In the genomic region with DNA sequence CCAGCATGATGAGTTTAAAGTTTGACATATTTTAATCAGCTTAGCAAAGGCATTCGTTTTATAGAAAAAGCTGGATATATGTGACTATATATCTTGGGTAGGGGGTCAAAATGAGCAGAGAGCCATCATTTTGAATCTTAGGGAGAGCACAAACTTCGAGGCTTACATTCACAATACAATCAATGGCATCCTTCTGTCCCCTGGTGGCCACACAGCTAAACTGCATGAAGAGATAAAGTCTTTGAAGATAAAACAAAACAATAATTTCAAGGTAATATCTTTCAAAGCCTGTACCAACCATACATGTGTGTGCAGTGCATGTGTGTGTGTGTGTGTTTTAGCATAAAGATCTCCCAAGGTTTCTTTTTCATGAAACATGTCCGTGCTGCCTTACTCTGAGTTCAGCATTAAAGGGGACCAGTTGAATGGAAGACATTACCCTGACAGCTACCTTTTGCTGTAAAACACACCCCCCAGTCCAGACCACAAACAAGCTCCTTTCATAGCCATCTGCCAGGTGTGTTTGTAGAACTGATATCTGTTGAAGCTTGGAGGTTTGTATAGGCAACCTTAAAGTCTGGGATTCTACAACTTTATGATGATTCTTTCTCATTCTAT, we compare ENCODE assay signal across 9 cellular contexts. TPM values are rescaled to one million over a fixed set of nuclear protein-coding genes. Genes with fewer than 3 reads are reported as not detected.
A peak's percentile ranks its signal among the peaks of the same experiment; 100 is the strongest.
DNase-seq lines count a peak whose midpoint lies in the region; ATAC-seq, FAIRE-seq and TF ChIP-seq lines count a peak whose summit lies in the region.
"Had no signal": no experiment of that assay in that cellular context is flagged by ENCODE, and none has a peak within 500 bp of the region (broad histone marks: within the 10 kb centered on the region; RNA-seq: fewer than 3 reads in every experiment).

No MANE protein-coding gene starts in this region.

- no peak overlapping the region for H3K56ac ChIP-seq in IMR-90 (ENCODE audit: extremely low read depth, insufficient read depth, low read length)

- no peak overlapping the region for H2AFZ ChIP-seq in IMR-90 (replicated peaks; ENCODE audit: low read length, poor library complexity)

- no peak overlapping the region for H3K4me3 Mint-ChIP-seq in T-helper 17 cell

- H2BK120ac ChIP-seq in IMR-90 (ENCODE audit: low read depth, low read length), result no peak overlapping the region

- no peak overlapping the region for H2AK5ac ChIP-seq in IMR-90 (ENCODE audit: low read depth, low read length)

- CTCF ChIA-PET in IMR-90 (lab: Yijun Ruan, JAX), result interaction anchor here (0.6 to 3.8 kb wide), 9 partner anchors 8 to 227 kb away, joined by 3 to 21 read pairs (median 4); no protein-coding TSS in a partner anchor

- in situ Hi-C loops in IMR-90 (cut with MboI; ENCODE audit: low sequenced_read_pairs), result no loop called here

- no TSS peak for BruUV-seq in IMR-90 (replicated peaks; lab: Mats Ljungman, UMichigan)

- no peaks in the 10 kb centered on the region for H3K27me3 ChIP-seq in BLaER1 treated with 17β-estradiol and CSF1 and Interleukin-3, amounts not matched to agents 10 nM and 100 nM
- H3K27me3 ChIP-seq in IMR-90 (ENCODE audit: control insufficient read depth, insufficient read depth, low read length) (peaks cover 5% of the 10 kb centered on the region; the same call in 1 of the 2 replicates), lung (ENCODE audit: control insufficient read depth, insufficient read depth) (no peaks in the 10 kb centered on the region)
- H3K27me3 ChIP-seq: SJSA1 had no signal

- H3K4me1 Mint-ChIP-seq in T-helper 17 cell, result peaks cover 26% of the 10 kb centered on the region

- dilution Hi-C loops in IMR-90 (cut with HindIII; ENCODE audit: low sequenced_read_pairs, unreplicated experiment), result no loop called here

- peak; percentile 80 for TF ChIP-seq CTCF in IMR-90 (conservative IDR thresholded peaks at IDR 0.05; ENCODE audit: low read depth, low read length)
- TF ChIP-seq CTCF in cardiac fibroblast (IDR thresholded peaks at IDR 0.05; ENCODE audit: low read depth, low read length), result peak; percentile 84
- TF ChIP-seq CTCF in lung (IDR thresholded peaks at IDR 0.05; ENCODE audit: control extremely low read depth, extremely low read depth), result peak; percentile 84

- WGBS in IMR-90 (ENCODE audit: extremely low coverage in 2 of 2, insufficient read length in 1 of 2), 2 experiments, result no CpG with 5 or more reads among the region's 3 CpGs
- WGBS in lung, 2 donors, result 1 to 11% methylated on average over 3 of the region's 3 CpGs

- H3K27me3 Mint-ChIP-seq in T-helper 17 cell, result no peaks in the 10 kb centered on the region

- no peaks in the 10 kb centered on the region for H3K79me1 ChIP-seq in IMR-90 (ENCODE audit: low read depth in 1 of 2, low read length in 2 of 2)

- no peak overlapping the region for H2BK20ac ChIP-seq in IMR-90 (ENCODE audit: low read depth, low read length)

- peaks cover 0 to 8% (median under 1%) of the 10 kb centered on the region in 11 experiments; a peak in 7 of 22 replicates for H3K9me3 ChIP-seq in BLaER1 treated with 17β-estradiol and CSF1 and Interleukin-3, amounts not matched to agents 10 nM and 100 nM (replicated peaks in 1 of 11)
- no peaks in the 10 kb centered on the region for H3K9me3 ChIP-seq in IMR-90 (ENCODE audit: control insufficient read depth, insufficient read depth, low read length)
- H3K9me3 ChIP-seq in T-helper 17 cell (ENCODE audit: control insufficient read depth, low read length, poor library complexity, severe bottlenecking), result no peaks in the 10 kb centered on the region
- no peaks in the 10 kb centered on the region for H3K9me3 ChIP-seq in lung (ENCODE audit: control insufficient read depth in 2 of 2, insufficient read depth in 1 of 2, low read length in 1 of 2)
- H3K9me3 ChIP-seq: SJSA1 had no signal

- peak overlapping the region in 8 of 11 experiments; percentile 1 to 59 (median 32); a peak in 8 of 22 replicates for H3K9ac ChIP-seq in BLaER1 treated with 17β-estradiol and CSF1 and Interleukin-3, amounts not matched to agents 10 nM and 100 nM
- no peak overlapping the region for H3K9ac ChIP-seq in IMR-90 (ENCODE audit: low read depth, low read length)

- POLR2A ChIA-PET in IMR-90 (lab: Charles Lee; ENCODE audit: unreplicated experiment), result no interaction called here

- H3K23ac ChIP-seq in IMR-90 (ENCODE audit: low read depth, low read length), result no peak overlapping the region

- H3K4me3 ChIP-seq in BLaER1 treated with 17β-estradiol and CSF1 and Interleukin-3, amounts not matched to agents 10 nM and 100 nM, result no peak overlapping the region
- H3K4me3 ChIP-seq in IMR-90 (ENCODE audit: insufficient read depth, low read depth, low read length) (no peak overlapping the region), cardiac fibroblast (replicated peaks in 1 of 2; ENCODE audit: low read depth in 2 of 2, low read length in 2 of 2) (no peak overlapping the region), lung (no peak overlapping the region)
- H3K4me3 ChIP-seq: SJSA1 had no signal

- FAIRE-seq in GM18507 (lab: Jason Lieb, UNC), result peak; percentile 88

- H3K36me3 Mint-ChIP-seq in T-helper 17 cell (ENCODE audit: low read depth), result peaks cover 2% of the 10 kb centered on the region

- no peaks in the 10 kb centered on the region for H3K9me1 ChIP-seq in IMR-90 (ENCODE audit: insufficient read depth, low read length)

- no peak overlapping the region for H2BK5ac ChIP-seq in IMR-90 (ENCODE audit: low read depth, low read length, poor library complexity, severe bottlenecking)

- H4K8ac ChIP-seq in IMR-90 (ENCODE audit: low read depth in 2 of 2, low read length in 2 of 2), result no peak overlapping the region

- peak; percentile 69 for TF ChIP-seq RAD21 in IMR-90 (IDR thresholded peaks at IDR 0.05; ENCODE audit: low read length)

- no peaks in the 10 kb centered on the region for H3K36me3 ChIP-seq in BLaER1 treated with 17β-estradiol and CSF1 and Interleukin-3, amounts not matched to agents 10 nM and 100 nM
- H3K36me3 ChIP-seq in IMR-90 (ENCODE audit: control insufficient read depth, insufficient read depth, low read length), result no peaks in the 10 kb centered on the region
- H3K36me3 ChIP-seq in lung (ENCODE audit: control insufficient read depth in 2 of 2, insufficient read depth in 2 of 2, low read length in 2 of 2), result no peaks in the 10 kb centered on the region
- H3K36me3 ChIP-seq: SJSA1 had no signal

- peak overlapping the region; percentile 68 for H3K27ac Mint-ChIP-seq in T-helper 17 cell

- no peak overlapping the region for H2BK15ac ChIP-seq in IMR-90 (ENCODE audit: low read depth, low read length)

- no peak overlapping the region for H4K91ac ChIP-seq in IMR-90 (ENCODE audit: insufficient read depth, low read depth, low read length)

- intact Hi-C loops in IMR-90 (cut with micrococcal nuclease), result loop anchor here (1.0 to 10.0 kb wide), 4 partner anchors 80 to 523 kb away; no protein-coding TSS in a partner anchor

- H4K5ac ChIP-seq in IMR-90 (ENCODE audit: low read depth, low read length), result no peak overlapping the region

- ATAC-seq in IMR-90 (ENCODE audit: low read depth) (peak; percentile 86), T-helper 17 cell (peak; percentile 73), lung (ENCODE audit: insufficient read depth, low FRiP score) (no peak)
- no peak for ATAC-seq in stimulated activated naive CD8-positive, alpha-beta T cell treated with anti-CD3 and anti-CD28 coated beads, Interleukin-15, Interleukin-2, amounts not matched to agents 100 U/mL and 50 U/mL, for 24 hours

- H3K4ac ChIP-seq in IMR-90 (ENCODE audit: low read depth, low read length), result no peak overlapping the region

- H2AK9ac ChIP-seq in IMR-90 (replicated peaks; ENCODE audit: low read depth, low read length, poor library complexity), result no peak overlapping the region

- no peaks in the 10 kb centered on the region for H4K20me1 ChIP-seq in BLaER1 treated with 17β-estradiol and CSF1 and Interleukin-3, amounts not matched to agents 10 nM and 100 nM
- no peaks in the 10 kb centered on the region for H4K20me1 ChIP-seq in IMR-90 (ENCODE audit: insufficient read depth, low read length)

- no peak overlapping the region for H3K14ac ChIP-seq in IMR-90 (replicated peaks; ENCODE audit: low read depth, low read length)

- DNase-seq in GM18507 (ENCODE audit: extremely low spot score, insufficient read length, low read depth) (no peak), IMR-90 (peak; percentile 38), T-helper 17 cell (peak; percentile 10 to 29 (median 16)), cardiac fibroblast (ENCODE audit: low read depth in 2 of 2) (peak; percentile 45 to 53), lung (ENCODE audit: low spot score) (peak; percentile 37), NCI-H524 treated with DMSO at 0.1 percent for 48 hours (lab: John Stamatoyannopoulos, UW) (no peak)
- peak; percentile 49 for DNase-seq in stimulated activated naive CD8-positive, alpha-beta T cell treated with anti-CD3 and anti-CD28 coated beads, Interleukin-15, Interleukin-2, amounts not matched to agents 100 U/mL and 50 U/mL, for 24 hours

- H3K27ac ChIP-seq in BLaER1 treated with 17β-estradiol and CSF1 and Interleukin-3, amounts not matched to agents 10 nM and 100 nM, result peak overlapping the region in 10 of 11 experiments; percentile 45 to 78 (median 66); a peak in 19 of 22 replicates
- H3K27ac ChIP-seq in IMR-90 (ENCODE audit: insufficient read depth, low read length) (no peak overlapping the region), lung (ENCODE audit: low read depth in 1 of 2, low read length in 1 of 2) (no peak overlapping the region)
- H3K27ac ChIP-seq: SJSA1 had no signal

- H3K18ac ChIP-seq in IMR-90 (ENCODE audit: low read depth, low read length), result no peak overlapping the region

- peak overlapping the region; percentile 25 to 69 (median 45); a peak in 21 of 22 replicates for H3K4me2 ChIP-seq in BLaER1 treated with 17β-estradiol and CSF1 and Interleukin-3, amounts not matched to agents 10 nM and 100 nM
- no peak overlapping the region for H3K4me2 ChIP-seq in IMR-90 (ENCODE audit: low read depth, low read length)

- no peak for TF ChIP-seq POLR2A in IMR-90 (IDR thresholded peaks at IDR 0.05; ENCODE audit: low read depth, low read length)

- H3K4me1 ChIP-seq in BLaER1 treated with 17β-estradiol and CSF1 and Interleukin-3, amounts not matched to agents 10 nM and 100 nM, result peaks cover 43 to 75% (median 57%) of the 10 kb centered on the region in 10 experiments
- peaks cover 1% of the 10 kb centered on the region; the same call in 1 of the 2 replicates for H3K4me1 ChIP-seq in IMR-90 (ENCODE audit: control insufficient read depth, insufficient read depth, low read length)
- H3K4me1 ChIP-seq in lung (ENCODE audit: control insufficient read depth in 2 of 2, insufficient read depth in 2 of 2, low read length in 2 of 2), result no peaks in the 10 kb centered on the region

RNA-seq across cellular contexts. Expression of a gene that starts 22.0 kb away (rescaled TPM):
- 18.8 and 38.3 TPM in 2 replicates for total RNA-seq in IMR-90 (2012; rRNA removed)
- polyA plus RNA-seq in IMR-90 (2012; rRNA removed), result 8.9 and 15.7 TPM in 2 replicates
- polyA plus RNA-seq in IMR-90 (2012; cell fraction: cytosol; rRNA removed), result 4.0 and 4.2 TPM in 2 replicates
- polyA plus RNA-seq in IMR-90 (2012; cell fraction: nucleus; rRNA removed; ENCODE audit: low replicate concordance), result 1.2 and 5.3 TPM in 2 replicates
- total RNA-seq in T-helper 17 cell, result 10 to 100 TPM; 40.2 to 40.3 TPM
- total RNA-seq in lung, result 10 to 100 TPM; 20.1 to 33.1 TPM
- 10 to 100 TPM; 16.5 to 17.0 TPM for polyA plus RNA-seq in lung

RNA-seq across cellular contexts. Expression of a gene that starts 45.5 kb away (rescaled TPM):
- total RNA-seq in IMR-90 (2012; rRNA removed) (not detected in 2 replicates), T-helper 17 cell (10 to 100 TPM in 1 of 2 donors, 1 to 10 TPM in 1; 2.3 to 15.5 TPM), lung (100 to 1,000 TPM in 1 of 2 donors, 10 to 100 TPM in 1; 48.7 to 110 TPM)
- polyA plus RNA-seq in IMR-90 (2012; rRNA removed) (not detected in 2 replicates), lung (10 to 100 TPM; 16.2 to 99.8 TPM)
- not detected in 2 replicates for polyA plus RNA-seq in IMR-90 (2012; cell fraction: cytosol; rRNA removed)
- polyA plus RNA-seq in IMR-90 (2012; cell fraction: nucleus; rRNA removed; ENCODE audit: low replicate concordance), result 0.08 TPM in 1 of 2 replicates, not detected in the other

Comparison
In these comparisons a context has a peak if more than half of its experiments do, and no peak if none do; other contexts are left out.
1. H3K27ac ChIP-seq: peak in BLaER1 treated with 17β-estradiol and CSF1 and Interleukin-3, amounts not matched to agents 10 nM and 100 nM (10 of 11); none in IMR-90 (single experiment) and lung (0 of 2).
2. DNase-seq: peak in IMR-90 (single experiment), T-helper 17 cell (3 of 3), cardiac fibroblast (2 of 2), lung (single experiment) and stimulated activated naive CD8-positive, alpha-beta T cell treated with anti-CD3 and anti-CD28 coated beads, Interleukin-15, Interleukin-2, amounts not matched to agents 100 U/mL and 50 U/mL, for 24 hours (single experiment); none in GM18507 (single experiment) and NCI-H524 treated with DMSO at 0.1 percent for 48 hours (single experiment).
3. ATAC-seq: peak in IMR-90 (single experiment) and T-helper 17 cell (single experiment); none in lung (single experiment) and stimulated activated naive CD8-positive, alpha-beta T cell treated with anti-CD3 and anti-CD28 coated beads, Interleukin-15, Interleukin-2, amounts not matched to agents 100 U/mL and 50 U/mL, for 24 hours (single experiment).
4. Peak in every context shown above with its lines, with median percentiles within 50 percentile points of each other: CTCF ChIP-seq.